ENCODE assay signal across 19 cellular contexts in genomic region chr20:24560571-24561485, GRCh38.
DNase-seq lines count a peak whose midpoint lies in the region; TF ChIP-seq lines count a peak whose summit lies in the region.
"Had no signal": no experiment of that assay in that cellular context is flagged by ENCODE, and none has a peak within 500 bp of the region (broad histone marks: within the 10 kb centered on the region; RNA-seq: fewer than 3 reads in every experiment).

No MANE protein-coding gene starts in this region.

- no peak overlapping the region for H2AFZ ChIP-seq in trophoblast cell (ENCODE audit: insufficient read depth, low read length, poor library complexity)

- peaks cover 8% of the 10 kb centered on the region for H3K79me1 ChIP-seq in trophoblast cell (ENCODE audit: low read length)

- no CpG with 5 or more reads among the region's 5 CpGs for WGBS in trophoblast cell (ENCODE audit: extremely low coverage, insufficient coverage, insufficient read length)
- WGBS in spleen, 5 donors: 67 to 78% (median 77%) methylated on average over 5 of the region's 5 CpGs

- H3K36me3 ChIP-seq in trophoblast cell (ENCODE audit: control insufficient read depth in 1 of 2, insufficient read depth in 2 of 2, low read length in 2 of 2) (peaks cover 3 to 6% of the 10 kb centered on the region in 2 experiments), spleen (no peaks in the 10 kb centered on the region)

- no peak overlapping the region for H2AK5ac ChIP-seq in trophoblast cell (ENCODE audit: low read length)

- intact Hi-C loops in spleen (cut with DNase I; ENCODE audit: low total_unique reads): loop anchor here (10.0 kb wide), 1 partner anchor 56 kb away; no protein-coding TSS in a partner anchor
- intact Hi-C loops in dorsolateral prefrontal cortex (cut with DNase I): no loop called here

- H4K12ac ChIP-seq in trophoblast cell (ENCODE audit: low read depth, low read length): no peak overlapping the region

- H3K27ac Mint-ChIP-seq in chondrocyte (ENCODE audit: unreplicated experiment): peak overlapping the region; percentile 41
- H3K27ac Mint-ChIP-seq: B cell; CD8-positive, alpha-beta T cell; HFFc6 had no signal

- H4K8ac ChIP-seq in trophoblast cell (ENCODE audit: low read depth, low read length): peak overlapping the region; percentile 22

- TF ChIP-seq POLR2A in spleen (IDR thresholded peaks at IDR 0.05): no peak

- peaks cover 25% of the 10 kb centered on the region for H3K9me3 Mint-ChIP-seq in chondrocyte (ENCODE audit: low read depth)

- H3K4ac ChIP-seq in trophoblast cell (ENCODE audit: low read depth, low read length): no peak overlapping the region

- H3K9ac ChIP-seq in trophoblast cell (ENCODE audit: low read length): no peak overlapping the region

- peaks cover 13% of the 10 kb centered on the region in 2 experiments for H3K4me1 ChIP-seq in trophoblast cell (ENCODE audit: control insufficient read depth in 1 of 2, insufficient read depth in 2 of 2, low read length in 2 of 2)
- no peaks in the 10 kb centered on the region for H3K4me1 ChIP-seq in spleen

- peak overlapping the region; percentile 81 for H2BK120ac ChIP-seq in trophoblast cell (ENCODE audit: insufficient read depth, low read length, poor library complexity)

- H3K14ac ChIP-seq in trophoblast cell (ENCODE audit: low read length): peak overlapping the region; percentile 40

- H2BK5ac ChIP-seq in trophoblast cell (ENCODE audit: low read depth, low read length, poor library complexity): peak overlapping the region; percentile 57

- no peak overlapping the region for H3K23ac ChIP-seq in trophoblast cell (ENCODE audit: low read length)

- no peak overlapping the region for H3K4me3 ChIP-seq in trophoblast cell (ENCODE audit: low read depth, low read length)
- H3K4me3 ChIP-seq in spleen: no peak overlapping the region
- H3K4me3 ChIP-seq in dorsolateral prefrontal cortex: no peak overlapping the region
- H3K4me3 ChIP-seq: SK-N-MC had no signal

- H3K27ac ChIP-seq in trophoblast cell (ENCODE audit: low read depth, low read length): peak overlapping the region; percentile 87
- H3K27ac ChIP-seq in spleen: no peak overlapping the region
- H3K27ac ChIP-seq in dorsolateral prefrontal cortex: peak overlapping the region in 17 of 59 donors; percentile 9 to 65 (median 27)
- H3K27ac ChIP-seq: SK-N-MC had no signal

- peak overlapping the region; percentile 61 for H3K18ac ChIP-seq in trophoblast cell (ENCODE audit: low read length)

- DNase-seq in ELF-1 (ENCODE audit: low read depth, low spot score): peak; percentile 56
- peak; percentile 64 for DNase-seq in NCI-H69 (lab: John Stamatoyannopoulos, UW)
- DNase-seq in chondrocyte (ENCODE audit: low spot score): no peak
- DNase-seq in trophoblast cell: no peak
- no peak for DNase-seq in spleen
- no peak for DNase-seq in CD1c-positive myeloid dendritic cell (ENCODE audit: extremely low spot score)
- DNase-seq in dorsolateral prefrontal cortex: no peak
- DNase-seq: CD8-positive, alpha-beta T cell; DMS79; HFFc6; KBM-7; NCI-H1048; NCI-H1436 treated with DMSO at 0.1 percent for 48 hours; NCI-H2029 treated with DMSO at 0.1 percent for 48 hours; NCI-H2171 treated with DMSO at 0.1 percent for 48 hours; NCI-H446 treated with DMSO at 0.1 percent for 48 hours; NCI-H748 treated with DMSO at 0.1 percent for 48 hours had no signal

- peaks cover 3% of the 10 kb centered on the region for H3K27me3 Mint-ChIP-seq in chondrocyte (ENCODE audit: low read depth)

- no peak for TF ChIP-seq CTCF in chondrocyte (IDR thresholded peaks at IDR 0.05)
- TF ChIP-seq CTCF in spleen (IDR thresholded peaks at IDR 0.05 in 8 of 11, conservative IDR thresholded peaks at IDR 0.05 in 3 of 11): no peak
- no peak for TF ChIP-seq CTCF in dorsolateral prefrontal cortex (IDR thresholded peaks at IDR 0.05 in 54 of 56, conservative IDR thresholded peaks at IDR 0.05 in 2 of 56; ENCODE audit: low read depth in 1 of 56, partially characterized antibody in 56 of 56)

- no peaks in the 10 kb centered on the region for H3K27me3 ChIP-seq in trophoblast cell (ENCODE audit: insufficient read depth, low read length)
- H3K27me3 ChIP-seq in spleen (replicated peaks in 1 of 7): peaks cover 0 to 22% (median 0%) of the 10 kb centered on the region in 7 donors
- no peaks in the 10 kb centered on the region for H3K27me3 ChIP-seq in dorsolateral prefrontal cortex

- peaks cover 2% of the 10 kb centered on the region for H3K9me3 ChIP-seq in trophoblast cell (ENCODE audit: insufficient read depth, low read depth, low read length)
- peaks cover 0 to 30% (median 19%) of the 10 kb centered on the region in 8 donors for H3K9me3 ChIP-seq in spleen

- peak overlapping the region; percentile 66 for H4K91ac ChIP-seq in trophoblast cell (ENCODE audit: low read depth, low read length)

- peaks cover 3% of the 10 kb centered on the region for H3K4me1 Mint-ChIP-seq in chondrocyte (ENCODE audit: low read depth)
- H3K4me1 Mint-ChIP-seq: B cell had no signal

- H3K36me3 Mint-ChIP-seq in chondrocyte (ENCODE audit: low read depth): peaks cover 9% of the 10 kb centered on the region
- H3K36me3 Mint-ChIP-seq: CD8-positive, alpha-beta T cell had no signal

- no peak overlapping the region for H3K4me2 ChIP-seq in trophoblast cell (ENCODE audit: low read length)

- H2BK12ac ChIP-seq in trophoblast cell (ENCODE audit: low read length): peak overlapping the region; percentile 42

- H3K4me3 Mint-ChIP-seq in chondrocyte (ENCODE audit: unreplicated experiment): no peak overlapping the region
- H3K4me3 Mint-ChIP-seq: B cell; CD8-positive, alpha-beta T cell; HFFc6 had no signal

- no peaks in the 10 kb centered on the region for H3K79me2 ChIP-seq in trophoblast cell (ENCODE audit: control insufficient read depth, insufficient read depth, low read length, poor library complexity)

Comparison
In these comparisons a context has a peak if more than half of its experiments do, and no peak if none do; other contexts are left out.
1. DNase-seq: peak in ELF-1 (single experiment) and NCI-H69 (single experiment); none in chondrocyte (single experiment), trophoblast cell (0 of 2), spleen (single experiment), CD1c-positive myeloid dendritic cell (single experiment) and dorsolateral prefrontal cortex (0 of 10).